In genomic region chr4:135917016-135917415, GRCh38 we compare ENCODE assay signal across 15 cellular contexts.
DNase-seq lines count a peak whose midpoint lies in the region; ATAC-seq and TF ChIP-seq lines count a peak whose summit lies in the region.
"Had no signal": no experiment of that assay in that cellular context is flagged by ENCODE, and none has a peak within 500 bp of the region (broad histone marks: within the 10 kb centered on the region; RNA-seq: fewer than 3 reads in every experiment).

No MANE protein-coding gene starts in this region.

- TF ChIP-seq CTCF in astrocyte of the spinal cord (IDR thresholded peaks at IDR 0.05; ENCODE audit: low read depth, low read length): no peak

- H3K36me3 ChIP-seq in H7 (replicated peaks; ENCODE audit: control insufficient read depth, insufficient read depth, low read length): no peaks in the 10 kb centered on the region

- in situ Hi-C loops in astrocyte of the spinal cord (cut with HindIII; ENCODE audit: low sequenced_read_pairs): no loop called here

- H3K4me3 ChIP-seq in astrocyte of the spinal cord (ENCODE audit: low read depth, low read length) (no peak overlapping the region), H7 (ENCODE audit: insufficient read depth, low read depth, low read length) (no peak overlapping the region)

- no peak for ATAC-seq in GM19395 (IDR thresholded peaks at IDR 0.05; ENCODE audit: unreplicated experiment)
- ATAC-seq: PC-3 had no signal

- H3K27me3 ChIP-seq in H7 (ENCODE audit: control insufficient read depth, insufficient read depth, low read length): no peaks in the 10 kb centered on the region

- DNase-seq in EL: peak; percentile 28
- DNase-seq in NCI-H226: peak; percentile 24
- DNase-seq in astrocyte of the spinal cord (ENCODE audit: low read depth, low spot score): peak; percentile 62
- DNase-seq in fibroblast of the conjunctiva (ENCODE audit: low read depth): peak; percentile 22
- DNase-seq in NCI-H69 (lab: John Stamatoyannopoulos, UW): no peak
- DNase-seq in NCI-H187 (lab: John Stamatoyannopoulos, UW): no peak
- no peak for DNase-seq in H7
- DNase-seq: CD4-positive, CD25-positive, alpha-beta regulatory T cell; DMS79; GDM1; Kasumi-1; NCI-H1417 treated with DMSO at 0.1 percent for 48 hours; NCI-H2227 treated with DMSO at 0.1 percent for 48 hours; PC-3 had no signal

Comparison
In these comparisons a context has a peak if more than half of its experiments do, and no peak if none do; other contexts are left out.
1. DNase-seq: peak in EL (single experiment), NCI-H226 (single experiment), astrocyte of the spinal cord (single experiment) and fibroblast of the conjunctiva (single experiment); none in NCI-H69 (single experiment), NCI-H187 (0 of 2) and H7 (single experiment).